ENCODE assay signal across 27 cellular contexts in the genomic region with DNA sequence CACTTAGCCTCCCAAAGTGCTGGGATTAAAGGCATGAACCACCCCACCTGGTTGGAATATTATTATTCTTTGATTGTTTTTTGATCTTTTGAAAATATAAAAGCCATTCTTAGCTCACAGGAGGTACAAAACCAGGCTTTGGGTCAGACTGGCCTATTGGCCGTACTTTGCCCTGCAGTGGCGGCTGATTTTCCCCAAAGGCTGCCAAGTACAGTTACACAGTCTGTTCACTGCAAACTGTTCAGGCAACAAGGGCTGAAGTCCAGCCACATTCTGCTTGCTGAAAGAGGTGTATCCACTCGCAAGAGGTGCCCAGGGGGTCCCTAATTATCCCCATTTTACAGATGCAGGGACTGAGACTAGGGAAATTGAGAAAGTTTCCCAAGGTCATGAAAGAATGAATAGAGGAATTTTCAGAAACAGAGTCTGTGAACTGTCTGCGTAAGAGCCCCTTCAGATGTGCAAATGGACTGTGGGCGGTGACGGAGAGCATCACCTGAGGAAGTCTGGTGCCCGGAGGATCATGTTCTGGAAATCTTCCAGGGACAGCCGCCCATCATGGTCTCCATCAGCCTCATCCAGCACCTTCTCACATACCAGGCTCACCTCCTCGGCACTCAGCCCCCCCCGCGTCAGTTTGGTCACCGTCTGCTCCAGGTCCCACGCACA. TPM values are rescaled to one million over a fixed set of nuclear protein-coding genes. Genes with fewer than 3 reads are reported as not detected.
"Had no signal": no experiment of that assay in that cellular context is flagged by ENCODE, and none has a peak within 500 bp of the region (broad histone marks: within the 10 kb centered on the region; RNA-seq: fewer than 3 reads in every experiment).

No MANE protein-coding gene starts in this region.

- DNase-seq: activated B cell treated with CpG ODN at 0.5 μM for 24 hours; activated CD4-positive, alpha-beta memory T cell treated with anti-CD3 and anti-CD28 coated beads for 36 hours; activated CD4-positive, alpha-beta T cell treated with anti-CD3 and anti-CD28 coated beads for 1 hour; activated CD4-positive, alpha-beta T cell treated with anti-CD3 and anti-CD28 coated beads, Interleukin-2, amount 10 ng/mL, durations not matched to agents 7 days and 5 days; activated CD8-positive, alpha-beta memory T cell treated with anti-CD3 and anti-CD28 coated beads for 24 hours; activated effector memory CD4-positive, alpha-beta T cell treated with anti-CD3 and anti-CD28 coated beads, Interleukin-2, amount 50 U/mL, for 16 hours; activated naive CD4-positive, alpha-beta T cell treated with Interleukin-2 at 50 U/mL for 16 hours; activated T-cell treated with anti-CD3 and anti-CD28 coated beads, Interleukin-2, amount 50 U/mL, for 4 hours; brain microvascular endothelial cell; KBM-7; NCI-H1092; NCI-H1417; NCI-H1930; NCI-H2107; NCI-H2171 treated with DMSO at 0.1 percent for 48 hours; NCI-H226; NCI-H526; NCI-H774; SIG-M5; T-helper 17 cell; T-helper 9 cell had no signal

- FAIRE-seq: RCC 7860 had no signal

- ATAC-seq: activated naive CD4-positive, alpha-beta T cell treated with anti-CD3 and anti-CD28 coated beads, Interleukin-2, amount 50 U/mL, for 72 hours; activated T-cell treated with anti-CD3 and anti-CD28 coated beads, Interleukin-2, amount 50 U/mL, for 4 hours; T-helper 17 cell had no signal

- H3K36me3 ChIP-seq: brain microvascular endothelial cell, cardiac muscle cell had no signal

- H3K4me3 ChIP-seq: cardiac muscle cell had no signal

- H3K27ac ChIP-seq: brain microvascular endothelial cell, cardiac muscle cell had no signal

- H3K27me3 ChIP-seq: brain microvascular endothelial cell, cardiac muscle cell had no signal

RNA-seq across cellular contexts. Expression of a gene that starts 9.0 kb away (rescaled TPM):
- total RNA-seq: activated B cell treated with CpG ODN at 0.5 μM for 24 hours; activated CD4-positive, alpha-beta memory T cell treated with anti-CD3 and anti-CD28 coated beads for 36 hours; activated CD4-positive, alpha-beta T cell treated with anti-CD3 and anti-CD28 coated beads, Interleukin-2, amount 10 ng/mL, durations not matched to agents 7 days and 5 days; activated T-cell treated with anti-CD3 and anti-CD28 coated beads, Interleukin-2, amount 50 U/mL, for 4 hours; cardiac muscle cell; LHCN-M2; M059J; NCI-H460; T-helper 17 cell had no signal
- polyA plus RNA-seq: cardiac muscle cell had no signal

RNA-seq across cellular contexts. Expression of a gene that starts 20.9 kb away (rescaled TPM):
- total RNA-seq: cardiac muscle cell, LHCN-M2, NCI-H460 had no signal
- polyA plus RNA-seq: cardiac muscle cell had no signal
